In the genomic region with DNA sequence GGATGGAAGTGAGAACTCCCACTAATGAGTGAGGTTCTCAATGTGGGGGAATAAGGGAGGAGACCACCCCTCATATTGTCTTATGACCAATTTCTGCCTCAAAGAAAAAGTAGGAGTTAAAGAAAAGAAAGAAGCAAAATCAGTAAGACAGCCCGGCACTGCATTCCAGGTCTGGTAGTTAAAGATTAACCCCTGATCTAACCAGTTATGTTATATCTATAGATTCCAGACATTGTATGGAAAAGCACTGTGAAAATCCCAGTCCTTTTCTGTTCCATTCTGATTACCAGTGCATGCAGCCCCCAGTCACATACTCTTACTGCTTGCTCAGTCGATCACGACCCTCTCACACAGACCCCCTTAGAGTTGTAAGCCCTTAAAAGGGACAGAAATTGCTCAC, we compare ENCODE assay signal across 2 cellular contexts.
TF ChIP-seq lines count a peak whose summit lies in the region.

No MANE protein-coding gene starts in this region.

TF ChIP-seq in K562, 482 proteins besides CTCF, POLR2A, EP300 and RAD21:
- 0 out of 2 replicates have a peak, but pooled peaks have one; percentile 22 for TF ChIP-seq CBFA2T3 (IDR thresholded peaks at IDR 0.05)
- peak; percentile 36 for TF ChIP-seq TAL1 (IDR thresholded peaks at IDR 0.05)
- 0 out of 2 replicates have a peak, but pooled peaks have one; percentile 27 for TF ChIP-seq CBFA2T2 (conservative IDR thresholded peaks at IDR 0.05)

TF ChIP-seq in HepG2, 621 proteins besides CTCF, POLR2A, EP300 and RAD21:
- TF ChIP-seq ZNF652 (CRISPR knock-in tag; IDR thresholded peaks at IDR 0.05; ENCODE audit: borderline replicate concordance, low read depth) (0 out of 2 replicates have a peak, but pooled peaks have one; percentile 30), ZBTB20 (CRISPR knock-in tag; IDR thresholded peaks at IDR 0.05; ENCODE audit: borderline replicate concordance, low read depth) (peak; percentile 85), HNRNPUL1 (IDR thresholded peaks at IDR 0.05; ENCODE audit: low read depth, low read length) (0 out of 2 replicates have a peak, but pooled peaks have one; percentile 32)
- TF ChIP-seq, protein P1, sequence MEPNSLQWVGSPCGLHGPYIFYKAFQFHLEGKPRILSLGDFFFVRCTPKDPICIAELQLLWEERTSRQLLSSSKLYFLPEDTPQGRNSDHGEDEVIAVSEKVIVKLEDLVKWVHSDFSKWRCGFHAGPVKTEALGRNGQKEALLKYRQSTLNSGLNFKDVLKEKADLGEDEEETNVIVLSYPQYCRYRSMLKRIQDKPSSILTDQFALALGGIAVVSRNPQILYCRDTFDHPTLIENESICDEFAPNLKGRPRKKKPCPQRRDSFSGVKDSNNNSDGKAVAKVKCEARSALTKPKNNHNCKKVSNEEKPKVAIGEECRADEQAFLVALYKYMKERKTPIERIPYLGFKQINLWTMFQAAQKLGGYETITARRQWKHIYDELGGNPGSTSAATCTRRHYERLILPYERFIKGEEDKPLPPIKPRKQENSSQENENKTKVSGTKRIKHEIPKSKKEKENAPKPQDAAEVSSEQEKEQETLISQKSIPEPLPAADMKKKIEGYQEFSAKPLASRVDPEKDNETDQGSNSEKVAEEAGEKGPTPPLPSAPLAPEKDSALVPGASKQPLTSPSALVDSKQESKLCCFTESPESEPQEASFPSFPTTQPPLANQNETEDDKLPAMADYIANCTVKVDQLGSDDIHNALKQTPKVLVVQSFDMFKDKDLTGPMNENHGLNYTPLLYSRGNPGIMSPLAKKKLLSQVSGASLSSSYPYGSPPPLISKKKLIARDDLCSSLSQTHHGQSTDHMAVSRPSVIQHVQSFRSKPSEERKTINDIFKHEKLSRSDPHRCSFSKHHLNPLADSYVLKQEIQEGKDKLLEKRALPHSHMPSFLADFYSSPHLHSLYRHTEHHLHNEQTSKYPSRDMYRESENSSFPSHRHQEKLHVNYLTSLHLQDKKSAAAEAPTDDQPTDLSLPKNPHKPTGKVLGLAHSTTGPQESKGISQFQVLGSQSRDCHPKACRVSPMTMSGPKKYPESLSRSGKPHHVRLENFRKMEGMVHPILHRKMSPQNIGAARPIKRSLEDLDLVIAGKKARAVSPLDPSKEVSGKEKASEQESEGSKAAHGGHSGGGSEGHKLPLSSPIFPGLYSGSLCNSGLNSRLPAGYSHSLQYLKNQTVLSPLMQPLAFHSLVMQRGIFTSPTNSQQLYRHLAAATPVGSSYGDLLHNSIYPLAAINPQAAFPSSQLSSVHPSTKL (CRISPR knock-in tag; IDR thresholded peaks at IDR 0.05): 0 out of 2 replicates have a peak, but pooled peaks have one; percentile 8
- TF ChIP-seq, protein P2, sequence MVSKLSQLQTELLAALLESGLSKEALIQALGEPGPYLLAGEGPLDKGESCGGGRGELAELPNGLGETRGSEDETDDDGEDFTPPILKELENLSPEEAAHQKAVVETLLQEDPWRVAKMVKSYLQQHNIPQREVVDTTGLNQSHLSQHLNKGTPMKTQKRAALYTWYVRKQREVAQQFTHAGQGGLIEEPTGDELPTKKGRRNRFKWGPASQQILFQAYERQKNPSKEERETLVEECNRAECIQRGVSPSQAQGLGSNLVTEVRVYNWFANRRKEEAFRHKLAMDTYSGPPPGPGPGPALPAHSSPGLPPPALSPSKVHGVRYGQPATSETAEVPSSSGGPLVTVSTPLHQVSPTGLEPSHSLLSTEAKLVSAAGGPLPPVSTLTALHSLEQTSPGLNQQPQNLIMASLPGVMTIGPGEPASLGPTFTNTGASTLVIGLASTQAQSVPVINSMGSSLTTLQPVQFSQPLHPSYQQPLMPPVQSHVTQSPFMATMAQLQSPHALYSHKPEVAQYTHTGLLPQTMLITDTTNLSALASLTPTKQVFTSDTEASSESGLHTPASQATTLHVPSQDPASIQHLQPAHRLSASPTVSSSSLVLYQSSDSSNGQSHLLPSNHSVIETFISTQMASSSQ (IDR thresholded peaks at IDR 0.05; ENCODE audit: low read depth): peak; percentile 70
- TF ChIP-seq, protein P2 (CRISPR knock-in tag; IDR thresholded peaks at IDR 0.05; ENCODE audit: borderline replicate concordance): peak; percentile 56; the same call in 1 of the 2 replicates
